Comparison of ENCODE assay signal across 6 cellular contexts in genomic region chr1:125064029-125064428, GRCh38.
DNase-seq lines count a peak whose midpoint lies in the region; ATAC-seq, FAIRE-seq and TF ChIP-seq lines count a peak whose summit lies in the region.
"Not testable (repeated sequence)": the region's sequence is repeated elsewhere in the genome, so short reads cannot be mapped to it uniquely, and the experiment has no call there.

No MANE protein-coding gene starts in this region.

- not testable (repeated sequence) for H3K27ac Mint-ChIP-seq in chondrocyte (ENCODE audit: unreplicated experiment)

- not testable (repeated sequence) for ATAC-seq in RWPE2 (ENCODE audit: low read depth); Right ventricle myocardium inferior

- 95 to 96% methylated on average over 15 of the region's 17 CpGs for WGBS in sigmoid colon, 2 donors

- peak; percentile 13 for DNase-seq in RWPE2 (ENCODE audit: low spot score)
- DNase-seq in chondrocyte (ENCODE audit: low spot score): peak; percentile 66
- peak; percentile 30 for DNase-seq in Right ventricle myocardium inferior (ENCODE audit: missing footprints)
- peak; percentile 31 for DNase-seq in kidney
- peak; percentile 46 for DNase-seq in posterior vena cava (ENCODE audit: low spot score)
- peak; percentile 19 for DNase-seq in sigmoid colon

- not testable (repeated sequence) for H3K4me1 Mint-ChIP-seq in chondrocyte (ENCODE audit: low read depth)

- not testable (repeated sequence) for TF ChIP-seq POLR2A in sigmoid colon (IDR thresholded peaks at IDR 0.05)

- peaks cover 10% of the 10 kb centered on the region for H3K9me3 ChIP-seq in RWPE2 (ENCODE audit: severe bottlenecking)
- H3K9me3 ChIP-seq in kidney (ENCODE audit: control insufficient read depth in 1 of 2, low read length in 2 of 2): peaks cover 0 to 10% of the 10 kb centered on the region in 2 donors
- H3K9me3 ChIP-seq in sigmoid colon: not testable (repeated sequence)

- not testable (repeated sequence) for H3K27ac ChIP-seq in RWPE2 (ENCODE audit: poor library complexity, severe bottlenecking); kidney (ENCODE audit: low read depth in 2 of 2, low read length in 2 of 2); sigmoid colon

- H3K36me3 Mint-ChIP-seq in chondrocyte (ENCODE audit: low read depth): not testable (repeated sequence)

- H3K27me3 ChIP-seq in RWPE2 (ENCODE audit: insufficient read depth, poor library complexity, severe bottlenecking); sigmoid colon: not testable (repeated sequence)

- not testable (repeated sequence) for H3K9ac ChIP-seq in kidney (ENCODE audit: low read length in 2 of 2)

- H3K4me3 Mint-ChIP-seq in chondrocyte (ENCODE audit: unreplicated experiment): not testable (repeated sequence)

- intact Hi-C loops in Right ventricle myocardium inferior (cut with DNase I); kidney (cut with DNase I); posterior vena cava (cut with DNase I); sigmoid colon (cut with DNase I): not testable (repeated sequence)

- not testable (repeated sequence) for H3K4me1 ChIP-seq in RWPE2 (ENCODE audit: insufficient read depth, poor library complexity, severe bottlenecking); kidney (ENCODE audit: control insufficient read depth in 1 of 2, insufficient read depth in 1 of 2, low read depth in 1 of 2, low read length in 2 of 2); sigmoid colon

- H3K27me3 Mint-ChIP-seq in chondrocyte (ENCODE audit: low read depth): not testable (repeated sequence)

- FAIRE-seq in kidney (lab: Jason Lieb, UNC): not testable (repeated sequence)

- not testable (repeated sequence) for H3K4me3 ChIP-seq in RWPE2 (ENCODE audit: severe bottlenecking); kidney (ENCODE audit: low read length in 2 of 2); sigmoid colon

- not testable (repeated sequence) for TF ChIP-seq EP300 in sigmoid colon (IDR thresholded peaks at IDR 0.05)

- not testable (repeated sequence) for H3K36me3 ChIP-seq in RWPE2 (ENCODE audit: low read depth); kidney (ENCODE audit: control insufficient read depth in 1 of 2, insufficient read depth in 2 of 2, low read length in 2 of 2); sigmoid colon

- TF ChIP-seq CTCF in RWPE2 (IDR thresholded peaks at IDR 0.05; ENCODE audit: poor library complexity, severe bottlenecking); chondrocyte (IDR thresholded peaks at IDR 0.05); kidney (IDR thresholded peaks at IDR 0.05; ENCODE audit: borderline replicate concordance, extremely low read depth, insufficient read depth); sigmoid colon (IDR thresholded peaks at IDR 0.05): not testable (repeated sequence)

- peaks cover 26% of the 10 kb centered on the region for H3K9me3 Mint-ChIP-seq in chondrocyte (ENCODE audit: low read depth)

Comparison
In these comparisons a context has a peak if more than half of its experiments do, and no peak if none do; other contexts are left out.
1. DNase-seq: peak in every context shown above with its lines; median percentile 66 in chondrocyte; 46 in posterior vena cava; 31 in kidney; 30 in Right ventricle myocardium inferior; 19 in sigmoid colon; 13 in RWPE2.